Comparison of ENCODE assay signal across 30 cellular contexts in genomic region chr10:99008106-99008505, GRCh38.
"Had no signal": no experiment of that assay in that cellular context is flagged by ENCODE, and none has a peak within 500 bp of the region (broad histone marks: within the 10 kb centered on the region; RNA-seq: fewer than 3 reads in every experiment).

No MANE protein-coding gene starts in this region.

- ATAC-seq: activated CD8-positive, alpha-beta T cell treated with anti-CD3 and anti-CD28 coated beads for 36 hours; body of pancreas; esophagus mucosa; gastrocnemius medialis; left cardiac atrium; left ventricle myocardium superior; psoas muscle; right cardiac atrium; stimulated activated naive CD8-positive, alpha-beta T cell treated with anti-CD3 and anti-CD28 coated beads, Interleukin-15, Interleukin-2, amounts not matched to agents 100 U/mL and 50 U/mL, for 24 hours had no signal

- H3K36me3 ChIP-seq: gastrocnemius medialis, spleen, transverse colon had no signal

- H3K79me2 ChIP-seq: parathyroid adenoma had no signal

- H3K27me3 Mint-ChIP-seq: activated naive CD8-positive, alpha-beta T cell had no signal

- H3K4me1 ChIP-seq: body of pancreas, gastrocnemius medialis, parathyroid adenoma, psoas muscle, spleen, testis, transverse colon had no signal

- H2AFZ ChIP-seq: parathyroid adenoma had no signal

- DNase-seq: activated B cell treated with CpG ODN at 0.5 μM for 24 hours; activated CD4-positive, alpha-beta T cell treated with anti-CD3 and anti-CD28 coated beads, Interleukin-2, amount 50 U/mL, for 1 hour; activated CD8-positive, alpha-beta T cell treated with anti-CD3 and anti-CD28 coated beads for 36 hours; activated naive CD4-positive, alpha-beta T cell; activated T-cell treated with anti-CD3 and anti-CD28 coated beads, Interleukin-2, amount 50 U/mL, for 48 hours; aorta; body of pancreas; dorsolateral prefrontal cortex; effector memory CD4-positive, alpha-beta T cell; gastrocnemius medialis; glutamatergic neuron; left cardiac atrium; left ventricle myocardium superior; naive B cell; nephron progenitor cell; nucleus accumbens; psoas muscle; right cardiac atrium; spleen; stimulated activated CD4-positive, alpha-beta T cell treated with anti-CD3 and anti-CD28 coated beads, Interleukin-2, amount 100 ng/mL, for 48 hours; stimulated activated naive CD8-positive, alpha-beta T cell treated with anti-CD3 and anti-CD28 coated beads, Interleukin-15, Interleukin-2, amounts not matched to agents 100 U/mL and 50 U/mL, for 24 hours; T-helper 1 cell; testis; transverse colon had no signal

- H3K4me3 Mint-ChIP-seq: activated B cell treated with CpG ODN at 0.5 μM for 24 hours; activated CD8-positive, alpha-beta T cell treated with anti-CD3 and anti-CD28 coated beads for 36 hours; activated naive CD8-positive, alpha-beta T cell; naive B cell; nephron progenitor cell; T-helper 2 cell treated with Interferon-gamma antibody and Interleukin-4, amounts not matched to agents 5 μg/mL and 100 μg/mL, for 36 hours had no signal

- H3K4me1 Mint-ChIP-seq: activated B cell treated with CpG ODN at 0.5 μM for 24 hours, naive B cell, nephron progenitor cell had no signal

- H3K27ac ChIP-seq: body of pancreas, coronary artery, dorsolateral prefrontal cortex, gastrocnemius medialis, parathyroid adenoma, psoas muscle, spleen, testis, transverse colon had no signal

- H3K27me3 ChIP-seq: body of pancreas, dorsolateral prefrontal cortex, gastrocnemius medialis, testis, transverse colon had no signal

- H3K4me3 ChIP-seq: body of pancreas, coronary artery, dorsolateral prefrontal cortex, gastrocnemius medialis, psoas muscle, spleen, testis, transverse colon had no signal

- H3K9me3 ChIP-seq: testis had no signal

- H3K27ac Mint-ChIP-seq: activated B cell treated with CpG ODN at 0.5 μM for 24 hours; activated CD8-positive, alpha-beta T cell treated with anti-CD3 and anti-CD28 coated beads for 36 hours; activated naive CD8-positive, alpha-beta T cell; activated T-helper 2 cell treated with anti-CD3 and anti-CD28 coated beads, Interferon-gamma antibody, Interleukin-2, Interleukin-4, amounts not matched to agents 10 μg/mL and 5 μg/mL and 100 μg/mL, durations not matched to agents 14 hours and 24 hours and 36 hours; naive B cell; nephron progenitor cell; T-helper 2 cell treated with Interferon-gamma antibody and Interleukin-4, amounts not matched to agents 5 μg/mL and 100 μg/mL, for 36 hours had no signal

- H3K9ac ChIP-seq: parathyroid adenoma had no signal

- H3K36me3 Mint-ChIP-seq: activated naive CD8-positive, alpha-beta T cell had no signal
